ENCODE assay signal across 14 cellular contexts in the genomic region with DNA sequence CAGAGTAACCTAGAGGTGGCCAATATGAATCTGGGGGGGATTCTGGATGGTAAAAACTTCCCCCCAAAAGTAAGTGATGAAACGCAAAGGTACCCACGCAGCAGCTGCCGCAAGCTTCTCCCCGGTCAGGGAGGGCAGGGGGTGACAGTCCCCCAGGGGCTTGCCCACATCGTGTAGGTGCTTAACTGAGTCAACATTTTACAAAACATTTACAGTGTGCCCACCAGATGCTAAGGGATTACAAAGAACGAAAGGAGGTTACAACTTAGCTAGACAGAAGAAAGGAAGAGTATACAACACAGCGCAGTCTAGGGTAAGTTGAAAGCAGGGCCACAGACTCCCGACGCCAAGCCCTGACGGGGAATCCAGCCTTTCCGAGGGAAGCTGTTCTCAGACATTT. TPM values are rescaled to one million over a fixed set of nuclear protein-coding genes. Genes with fewer than 3 reads are reported as not detected.
DNase-seq lines count a peak whose midpoint lies in the region; ATAC-seq and TF ChIP-seq lines count a peak whose summit lies in the region.
"Had no signal": no experiment of that assay in that cellular context is flagged by ENCODE, and none has a peak within 500 bp of the region (broad histone marks: within the 10 kb centered on the region; RNA-seq: fewer than 3 reads in every experiment).

No MANE protein-coding gene starts in this region.

- ATAC-seq in activated T-cell treated with anti-CD3 and anti-CD28 coated beads, Interleukin-2, amount 50 U/mL, for 4 hours: peak; percentile 20 to 32
- ATAC-seq in omental fat pad (ENCODE audit: low FRiP score): no peak
- ATAC-seq: right cardiac atrium had no signal

- no peak overlapping the region for H2AFZ ChIP-seq in OCI-LY3 (ENCODE audit: low read depth, low read length)

- H3K4me3 Mint-ChIP-seq in activated T-cell treated with anti-CD3 and anti-CD28 coated beads, Interleukin-2, amount 50 U/mL, for 4 hours: peak overlapping the region; percentile 50
- H3K4me3 Mint-ChIP-seq in dendritic cell treated with granulocyte-macrophage colony-stimulating factor and Interleukin-4, amounts not matched to agents 40 ng/mL and 50 ng/mL, for 4 days: no peak overlapping the region

- peak overlapping the region; percentile 87 for H3K9ac ChIP-seq in OCI-LY3 (ENCODE audit: low read length)

- H4K20me1 ChIP-seq in OCI-LY3 (ENCODE audit: insufficient read depth, low read length): no peaks in the 10 kb centered on the region

- TF ChIP-seq CTCF in OCI-LY3 (IDR thresholded peaks at IDR 0.05; ENCODE audit: low read depth, low read length) (no peak), spleen (IDR thresholded peaks at IDR 0.05 in 8 of 11, conservative IDR thresholded peaks at IDR 0.05 in 3 of 11) (no peak), omental fat pad (IDR thresholded peaks at IDR 0.05) (no peak)

- H3K27ac ChIP-seq in OCI-LY3 (ENCODE audit: low read length): peak overlapping the region; percentile 99
- peak overlapping the region; percentile 73 to 92 (median 89) for H3K27ac ChIP-seq in spleen
- H3K27ac ChIP-seq: left ventricle myocardium inferior had no signal

- peak overlapping the region; percentile 43 for H3K4me3 ChIP-seq in OCI-LY3 (ENCODE audit: low read length)
- H3K4me3 ChIP-seq in spleen: peak overlapping the region in 1 of 8 donors; percentile 5
- H3K4me3 ChIP-seq: left ventricle myocardium inferior had no signal

- peak overlapping the region; percentile 59 for H3K27ac Mint-ChIP-seq in dendritic cell treated with granulocyte-macrophage colony-stimulating factor and Interleukin-4, amounts not matched to agents 40 ng/mL and 50 ng/mL, for 4 days

- 77 to 90% (median 81%) methylated on average over 11 of the region's 11 CpGs for WGBS in spleen, 5 donors

- H3K36me3 Mint-ChIP-seq in activated T-cell treated with anti-CD3 and anti-CD28 coated beads, Interleukin-2, amount 50 U/mL, for 4 hours (ENCODE audit: insufficient read depth): peaks cover 4% of the 10 kb centered on the region
- no peaks in the 10 kb centered on the region for H3K36me3 Mint-ChIP-seq in dendritic cell treated with granulocyte-macrophage colony-stimulating factor and Interleukin-4, amounts not matched to agents 40 ng/mL and 50 ng/mL, for 4 days (ENCODE audit: low read depth)

- H3K4me1 ChIP-seq in OCI-LY3 (ENCODE audit: low read length) (peaks cover 100% of the 10 kb centered on the region), spleen (peaks cover 56 to 100% (median 85%) of the 10 kb centered on the region in 6 donors)

- no peaks in the 10 kb centered on the region for H3K9me3 Mint-ChIP-seq in activated T-cell treated with anti-CD3 and anti-CD28 coated beads, Interleukin-2, amount 50 U/mL, for 4 hours
- no peaks in the 10 kb centered on the region for H3K9me3 Mint-ChIP-seq in dendritic cell treated with granulocyte-macrophage colony-stimulating factor and Interleukin-4, amounts not matched to agents 40 ng/mL and 50 ng/mL, for 4 days

- H3K4me2 ChIP-seq in OCI-LY3 (ENCODE audit: low read length): peak overlapping the region; percentile 72

- peaks cover 84% of the 10 kb centered on the region for H3K79me2 ChIP-seq in OCI-LY3 (ENCODE audit: low read length)

- H3K4me1 Mint-ChIP-seq in activated T-cell treated with anti-CD3 and anti-CD28 coated beads, Interleukin-2, amount 50 U/mL, for 4 hours (ENCODE audit: low read depth): peaks cover 92% of the 10 kb centered on the region
- H3K4me1 Mint-ChIP-seq in dendritic cell treated with granulocyte-macrophage colony-stimulating factor and Interleukin-4, amounts not matched to agents 40 ng/mL and 50 ng/mL, for 4 days (ENCODE audit: low read depth): peaks cover 79% of the 10 kb centered on the region

- TF ChIP-seq POLR2A in spleen (IDR thresholded peaks at IDR 0.05): no peak

- H3K27me3 ChIP-seq in OCI-LY3 (ENCODE audit: low read depth, low read length) (no peaks in the 10 kb centered on the region), spleen (replicated peaks in 1 of 7) (no peaks in the 10 kb centered on the region)

- intact Hi-C loops in dendritic cell treated with granulocyte-macrophage colony-stimulating factor and Interleukin-4, amounts not matched to agents 40 ng/mL and 50 ng/mL, for 4 days (cut with micrococcal nuclease): no loop called here
- intact Hi-C loops in spleen (cut with DNase I; ENCODE audit: low total_unique reads): no loop called here

- peaks cover 10% of the 10 kb centered on the region for H3K36me3 ChIP-seq in OCI-LY3 (replicated peaks; ENCODE audit: low read depth, low read length)
- H3K36me3 ChIP-seq in spleen: no peaks in the 10 kb centered on the region
- H3K36me3 ChIP-seq: left ventricle myocardium inferior had no signal

- H3K27me3 Mint-ChIP-seq in activated T-cell treated with anti-CD3 and anti-CD28 coated beads, Interleukin-2, amount 50 U/mL, for 4 hours (ENCODE audit: low read depth): no peaks in the 10 kb centered on the region
- no peaks in the 10 kb centered on the region for H3K27me3 Mint-ChIP-seq in dendritic cell treated with granulocyte-macrophage colony-stimulating factor and Interleukin-4, amounts not matched to agents 40 ng/mL and 50 ng/mL, for 4 days

- H3K9me3 ChIP-seq in OCI-LY3 (ENCODE audit: insufficient read depth, low read length) (no peaks in the 10 kb centered on the region), spleen (no peaks in the 10 kb centered on the region)
- H3K9me3 ChIP-seq: left ventricle myocardium inferior had no signal

- no peak for DNase-seq in activated T-cell treated with anti-CD3 and anti-CD28 coated beads, Interleukin-2, amount 50 U/mL, for 4 hours
- no peak for DNase-seq in activated T-cell treated with anti-CD3 and anti-CD28 coated beads, Interleukin-2, amount 50 U/mL, for 48 hours
- no peak for DNase-seq in spleen
- DNase-seq in Kasumi-1 (lab: John Stamatoyannopoulos, UW): no peak
- DNase-seq in omental fat pad (ENCODE audit: low spot score): no peak
- DNase-seq in GDM1 (lab: John Stamatoyannopoulos, UW): no peak
- DNase-seq: ACHN; H7; left ventricle myocardium inferior; NCI-H2171 treated with DMSO at 0.1 percent for 48 hours; right cardiac atrium; stimulated activated CD4-positive, alpha-beta T cell treated with anti-CD3 and anti-CD28 coated beads, Interleukin-2, amount 100 ng/mL, for 48 hours had no signal

RNA-seq across cellular contexts. Expression of a gene that starts 45.6 kb away (rescaled TPM):
- 10 to 100 TPM; 55.5 to 66.6 (median 60.6) TPM for total RNA-seq in activated T-cell treated with anti-CD3 and anti-CD28 coated beads, Interleukin-2, amount 50 U/mL, for 4 hours
- 10 to 100 TPM; 44.8 to 79.7 (median 61.5) TPM for total RNA-seq in spleen
- 1 to 10 TPM; 4.0 to 9.6 (median 5.8) TPM for polyA plus RNA-seq in spleen
- 10 to 100 TPM; 21.3 to 35.5 (median 31.7) TPM for total RNA-seq in omental fat pad
